19 cellular contexts compared by ENCODE assay signal in the genomic region with DNA sequence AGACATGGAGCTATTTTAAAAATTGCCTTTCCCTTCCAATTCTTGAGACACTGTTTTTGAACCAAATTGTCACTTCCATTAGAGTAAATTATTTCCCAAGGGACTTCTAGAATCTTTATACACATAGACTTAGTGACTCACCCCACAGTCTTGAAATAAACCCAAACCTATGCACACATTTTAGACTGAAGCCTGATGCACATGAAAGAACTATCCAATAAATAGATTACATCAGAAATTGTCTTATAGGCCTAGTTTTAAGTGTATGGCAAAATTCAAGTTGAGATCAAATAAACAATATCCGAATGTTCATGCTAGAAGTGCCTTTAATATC.
"Had no signal": no experiment of that assay in that cellular context is flagged by ENCODE, and none has a peak within 500 bp of the region (broad histone marks: within the 10 kb centered on the region; RNA-seq: fewer than 3 reads in every experiment).

No MANE protein-coding gene starts in this region.

- DNase-seq: activated CD4-positive, CD25-positive, alpha-beta regulatory T cell treated with anti-CD3 and anti-CD28 coated beads, Interleukin-2, amount 50 U/mL, for 72 hours; activated naive CD8-positive, alpha-beta T cell treated with anti-CD3 and anti-CD28 coated beads, Interleukin-2, amount 10 ng/mL, durations not matched to agents 7 days and 5 days; erythroblast; immature natural killer cell; mucosa of descending colon; naive B cell; stimulated activated CD4-positive, alpha-beta T cell treated with anti-CD3 and anti-CD28 coated beads, Interleukin-12 subunit alpha, Interleukin-12 subunit beta, amount 100 ng/mL, for 4 hours; stimulated activated CD4-positive, alpha-beta T cell treated with anti-CD3 and anti-CD28 coated beads, Interleukin-1b, Interleukin-23, amount 100 ng/mL, for 48 hours; stimulated activated CD8-positive, alpha-beta memory T cell treated with anti-CD3 and anti-CD28 coated beads, Interleukin-4, amount 100 ng/mL, for 48 hours; stimulated activated naive CD4-positive, alpha-beta T cell had no signal

- FAIRE-seq: endometrium had no signal

- H3K4me3 Mint-ChIP-seq: activated naive CD8-positive, alpha-beta T cell treated with anti-CD3 and anti-CD28 coated beads, Interleukin-2, amount 10 ng/mL, durations not matched to agents 7 days and 5 days; activated T-helper 1 cell treated with anti-CD3 and anti-CD28 coated beads, Interleukin-12 subunit alpha, Interleukin-12 subunit beta, Interleukin-2, Interleukin-4 antibody, amounts not matched to agents 30 ng/mL and 10 ng/mL and 1 ng/mL, durations not matched to agents 14 hours and 24 hours and 36 hours; central memory CD8-positive, alpha-beta T cell; memory B cell; neural crest cell; T-helper 1 cell treated with Interleukin-12 subunit alpha and Interleukin-12 subunit beta and Interleukin-4 antibody, amounts not matched to agents 30 μg/mL and 1 μg/mL, for 36 hours had no signal

- H3K4me3 ChIP-seq: coronary artery, mucosa of descending colon had no signal

- H3K36me3 Mint-ChIP-seq: immature natural killer cell, memory B cell, naive B cell had no signal

- H3K27me3 Mint-ChIP-seq: activated naive CD8-positive, alpha-beta T cell treated with anti-CD3 and anti-CD28 coated beads, Interleukin-2, amount 10 ng/mL, durations not matched to agents 7 days and 5 days; progenitor cell of endocrine pancreas had no signal

- ATAC-seq: mucosa of descending colon had no signal

- H3K27ac Mint-ChIP-seq: activated naive CD8-positive, alpha-beta T cell treated with anti-CD3 and anti-CD28 coated beads, Interleukin-2, amount 10 ng/mL, durations not matched to agents 7 days and 5 days; activated T-helper 1 cell treated with anti-CD3 and anti-CD28 coated beads, Interleukin-12 subunit alpha, Interleukin-12 subunit beta, Interleukin-2, Interleukin-4 antibody, amounts not matched to agents 30 ng/mL and 10 ng/mL and 1 ng/mL, durations not matched to agents 14 hours and 24 hours and 36 hours; immature natural killer cell; progenitor cell of endocrine pancreas; T-helper 1 cell treated with Interleukin-12 subunit alpha and Interleukin-12 subunit beta and Interleukin-4 antibody, amounts not matched to agents 30 μg/mL and 1 μg/mL, for 36 hours had no signal

- H3K27ac ChIP-seq: coronary artery, VCaP had no signal

- H3K9me3 Mint-ChIP-seq: central memory CD8-positive, alpha-beta T cell; immature natural killer cell; memory B cell; naive B cell had no signal

- H3K9me3 ChIP-seq: mucosa of descending colon had no signal
